In genomic region chr9:20621553-20622329, GRCh38 we compare ENCODE assay signal across 8 cellular contexts. TPM values are rescaled to one million over a fixed set of nuclear protein-coding genes. Genes with fewer than 3 reads are reported as not detected.
DNase-seq lines count a peak whose midpoint lies in the region; ATAC-seq and TF ChIP-seq lines count a peak whose summit lies in the region.

No MANE protein-coding gene starts in this region.

- no peak overlapping the region for H3K14ac ChIP-seq in trophoblast cell (ENCODE audit: low read length)

- H3K27ac ChIP-seq in SK-N-MC: peak overlapping the region; percentile 95
- peak overlapping the region; percentile 11 for H3K27ac ChIP-seq in trophoblast cell (ENCODE audit: low read depth, low read length)

- H2AFZ ChIP-seq in trophoblast cell (ENCODE audit: insufficient read depth, low read length, poor library complexity): peak overlapping the region; percentile 77

- H3K36me3 ChIP-seq in SK-N-MC (ENCODE audit: insufficient read depth, low read length): 0 out of 2 replicates have a peak, but pooled peaks cover 4% of the 10 kb centered on the region
- no peaks in the 10 kb centered on the region for H3K36me3 ChIP-seq in trophoblast cell (ENCODE audit: control insufficient read depth in 1 of 2, insufficient read depth in 2 of 2, low read length in 2 of 2)

- H3K79me2 ChIP-seq in trophoblast cell (ENCODE audit: control insufficient read depth, insufficient read depth, low read length, poor library complexity): peaks cover 2% of the 10 kb centered on the region

- H3K4me1 Mint-ChIP-seq in activated naive CD8-positive, alpha-beta T cell treated with anti-CD3 and anti-CD28 coated beads for 36 hours: peaks cover 43% of the 10 kb centered on the region
- peaks cover 35% of the 10 kb centered on the region for H3K4me1 Mint-ChIP-seq in type B pancreatic cell (ENCODE audit: unreplicated experiment)

- no peaks in the 10 kb centered on the region for H3K79me1 ChIP-seq in trophoblast cell (ENCODE audit: low read length)

- TF ChIP-seq CTCF in type B pancreatic cell (conservative IDR thresholded peaks at IDR 0.05): no peak

- H3K9me3 ChIP-seq in SK-N-MC (ENCODE audit: low read depth, low read length) (no peaks in the 10 kb centered on the region), trophoblast cell (ENCODE audit: insufficient read depth, low read depth, low read length) (peaks cover 3% of the 10 kb centered on the region)

- peak overlapping the region; percentile 50 for H3K18ac ChIP-seq in trophoblast cell (ENCODE audit: low read length)

- H3K4ac ChIP-seq in trophoblast cell (ENCODE audit: low read depth, low read length): no peak overlapping the region

- no peaks in the 10 kb centered on the region for H3K27me3 Mint-ChIP-seq in activated naive CD8-positive, alpha-beta T cell treated with anti-CD3 and anti-CD28 coated beads for 36 hours
- peaks cover 19% of the 10 kb centered on the region for H3K27me3 Mint-ChIP-seq in type B pancreatic cell

- no peak overlapping the region for H4K91ac ChIP-seq in trophoblast cell (ENCODE audit: low read depth, low read length)

- DNase-seq in AG20443 (ENCODE audit: low spot score) (peak; percentile 73), HK-2 (ENCODE audit: unreplicated experiment) (peak; percentile 64), SK-N-MC (ENCODE audit: low read depth, low spot score) (no peak), cardiac septum (ENCODE audit: low spot score) (peak; percentile 82), trophoblast cell (peak; percentile 51 to 81), type B pancreatic cell (ENCODE audit: extremely low spot score, unreplicated experiment) (peak; percentile 77)
- DNase-seq in activated naive CD8-positive, alpha-beta T cell treated with anti-CD3 and anti-CD28 coated beads for 36 hours: peak; percentile 62

- H3K36me3 Mint-ChIP-seq in activated naive CD8-positive, alpha-beta T cell treated with anti-CD3 and anti-CD28 coated beads for 36 hours: peaks cover 18% of the 10 kb centered on the region
- H3K36me3 Mint-ChIP-seq in type B pancreatic cell: peaks cover 3% of the 10 kb centered on the region

- no peak overlapping the region for H2AK5ac ChIP-seq in trophoblast cell (ENCODE audit: low read length)

- ATAC-seq in GM19025 (IDR thresholded peaks at IDR 0.05; ENCODE audit: low read depth, unreplicated experiment): peak; percentile 5

- H3K9ac ChIP-seq in SK-N-MC (ENCODE audit: insufficient read length): peak overlapping the region; percentile 84
- H3K9ac ChIP-seq in trophoblast cell (ENCODE audit: low read length): peak overlapping the region; percentile 54

- intact Hi-C loops in cardiac septum (cut with DNase I): loop anchor here (2.0 to 10.0 kb wide), 6 partner anchors 69 to 687 kb away; no protein-coding TSS in a partner anchor

- H3K9me3 Mint-ChIP-seq in activated naive CD8-positive, alpha-beta T cell treated with anti-CD3 and anti-CD28 coated beads for 36 hours: no peaks in the 10 kb centered on the region
- H3K9me3 Mint-ChIP-seq in type B pancreatic cell: no peaks in the 10 kb centered on the region

- H3K23ac ChIP-seq in trophoblast cell (ENCODE audit: low read length): no peak overlapping the region

- H2BK12ac ChIP-seq in trophoblast cell (ENCODE audit: low read length): no peak overlapping the region

- peak overlapping the region; percentile 99 for H3K27ac Mint-ChIP-seq in activated naive CD8-positive, alpha-beta T cell treated with anti-CD3 and anti-CD28 coated beads for 36 hours
- peak overlapping the region; percentile 94 for H3K27ac Mint-ChIP-seq in type B pancreatic cell

- H3K4me3 Mint-ChIP-seq in activated naive CD8-positive, alpha-beta T cell treated with anti-CD3 and anti-CD28 coated beads for 36 hours: peak overlapping the region; percentile 94
- H3K4me3 Mint-ChIP-seq in type B pancreatic cell: peak overlapping the region; percentile 95

- H2BK5ac ChIP-seq in trophoblast cell (ENCODE audit: low read depth, low read length, poor library complexity): no peak overlapping the region

- no CpG with 5 or more reads among the region's 73 CpGs for WGBS in trophoblast cell (ENCODE audit: extremely low coverage, insufficient coverage, insufficient read length)

- peaks cover 4 to 6% of the 10 kb centered on the region in 2 experiments for H3K4me1 ChIP-seq in trophoblast cell (ENCODE audit: control insufficient read depth in 1 of 2, insufficient read depth in 2 of 2, low read length in 2 of 2)

- H3K4me2 ChIP-seq in trophoblast cell (ENCODE audit: low read length): peak overlapping the region; percentile 98

- peak overlapping the region; percentile 95 for H3K4me3 ChIP-seq in SK-N-MC
- peak overlapping the region; percentile 91 for H3K4me3 ChIP-seq in trophoblast cell (ENCODE audit: low read depth, low read length)

- H2BK120ac ChIP-seq in trophoblast cell (ENCODE audit: insufficient read depth, low read length, poor library complexity): no peak overlapping the region

- H3K27me3 ChIP-seq in trophoblast cell (ENCODE audit: insufficient read depth, low read length): peaks cover 16% of the 10 kb centered on the region

- no peak overlapping the region for H4K12ac ChIP-seq in trophoblast cell (ENCODE audit: low read depth, low read length)

- no peak overlapping the region for H4K8ac ChIP-seq in trophoblast cell (ENCODE audit: low read depth, low read length)

RNA-seq across cellular contexts. Expression of gene MLLT3, which starts 0.6 kb away (rescaled TPM):
- total RNA-seq in activated naive CD8-positive, alpha-beta T cell treated with anti-CD3 and anti-CD28 coated beads for 36 hours: 10 to 100 TPM; 68.0 to 69.9 TPM
- 13.3 TPM for total RNA-seq in cardiac septum
- 3.1 and 3.7 TPM in 2 replicates for polyA plus RNA-seq in trophoblast cell (2013)
- 44.2 and 50.0 TPM in 2 replicates for total RNA-seq in type B pancreatic cell (ENCODE audit: low replicate concordance)
